In the genomic region with DNA sequence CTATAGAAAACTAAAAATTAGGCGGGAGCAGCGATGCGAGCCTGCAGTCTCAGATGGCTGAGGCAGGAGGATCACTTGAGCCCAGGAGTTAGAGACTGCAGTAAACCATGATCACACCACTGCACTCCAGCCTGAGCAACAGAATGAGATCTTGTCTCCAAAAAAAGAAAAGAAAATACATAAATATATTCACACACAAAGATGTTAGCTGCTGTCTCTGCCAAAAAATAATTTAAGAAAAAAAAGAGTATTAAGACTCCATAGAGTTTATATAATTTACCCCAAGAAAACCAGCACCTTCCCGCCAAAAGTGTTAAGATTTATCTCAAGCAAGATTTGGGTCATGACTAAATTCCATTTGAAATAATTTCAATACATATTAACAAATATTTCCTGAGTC, we compare ENCODE assay signal across 1 cellular context.
TF ChIP-seq lines count a peak whose summit lies in the region.

No MANE protein-coding gene starts in this region.

TF ChIP-seq in GM23338, 12 proteins besides CTCF, POLR2A, EP300 and RAD21 (continued from another document):
- TF ChIP-seq JUNB (IDR thresholded peaks at IDR 0.05; ENCODE audit: unreplicated experiment) (no peak), CREB1 (CRISPR knock-in tag; IDR thresholded peaks at IDR 0.05; ENCODE audit: low read depth) (no peak)
